14 cellular contexts compared by ENCODE assay signal in the genomic region with DNA sequence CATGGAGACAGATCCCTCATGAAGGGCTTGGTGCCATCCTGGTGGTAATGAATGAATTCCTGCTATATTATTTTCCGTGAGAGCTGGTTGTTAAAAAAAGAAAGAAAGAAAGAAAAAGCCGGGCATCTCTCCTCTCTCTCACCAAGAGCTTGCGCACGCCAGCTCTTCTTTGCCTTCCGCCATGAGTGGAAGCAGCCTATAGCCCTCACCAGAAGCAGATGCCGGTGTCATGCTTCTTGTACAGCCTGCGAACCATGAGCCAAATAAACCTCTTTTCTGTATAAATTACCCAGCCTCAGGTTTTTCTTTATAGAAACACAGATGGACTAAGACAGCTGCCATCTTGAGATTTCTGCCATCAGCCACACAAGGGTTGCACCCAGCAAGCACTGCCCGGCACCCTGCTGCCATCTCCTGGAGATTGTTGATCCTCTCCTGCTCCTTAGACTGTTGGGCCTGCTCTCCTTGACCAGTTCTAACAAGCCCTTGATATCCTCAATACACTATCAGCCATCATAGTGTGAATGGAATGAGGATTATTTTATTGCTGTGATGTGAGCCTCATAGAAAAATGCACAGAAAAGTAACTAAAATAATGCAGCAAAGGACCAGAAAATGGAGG. TPM values are rescaled to one million over a fixed set of nuclear protein-coding genes. Genes with fewer than 3 reads are reported as not detected.
DNase-seq lines count a peak whose midpoint lies in the region; TF ChIP-seq lines count a peak whose summit lies in the region.
"Had no signal": no experiment of that assay in that cellular context is flagged by ENCODE, and none has a peak within 500 bp of the region (broad histone marks: within the 10 kb centered on the region; RNA-seq: fewer than 3 reads in every experiment).

No MANE protein-coding gene starts in this region.

- TF ChIP-seq CTCF in AG09319 (IDR thresholded peaks at IDR 0.05; ENCODE audit: low read depth, low read length), result peak; percentile 29
- TF ChIP-seq CTCF in GM12873 (IDR thresholded peaks at IDR 0.05; ENCODE audit: insufficient read depth, low read depth, low read length, missing control alignments), result peak; percentile 44
- peak; percentile 28 for TF ChIP-seq CTCF in fibroblast of the aortic adventitia (IDR thresholded peaks at IDR 0.05; ENCODE audit: insufficient read depth, low read length)
- TF ChIP-seq CTCF in smooth muscle cell (IDR thresholded peaks at IDR 0.05; ENCODE audit: borderline replicate concordance, insufficient read depth, poor library complexity, severe bottlenecking), result no peak

- no peaks in the 10 kb centered on the region for H3K36me3 ChIP-seq in smooth muscle cell (ENCODE audit: low read depth)

- no peaks in the 10 kb centered on the region for H3K79me2 ChIP-seq in smooth muscle cell (ENCODE audit: low read depth)

- no peaks in the 10 kb centered on the region for H3K4me1 ChIP-seq in smooth muscle cell (ENCODE audit: low read depth)
- H3K4me1 ChIP-seq: psoas muscle had no signal

- H3K27ac ChIP-seq in smooth muscle cell (ENCODE audit: low read depth), result no peak overlapping the region
- H3K27ac ChIP-seq: psoas muscle had no signal

- H3K27me3 ChIP-seq in smooth muscle cell (ENCODE audit: low read depth), result peaks cover 15% of the 10 kb centered on the region

- H3K4me3 ChIP-seq in fibroblast of the aortic adventitia (ENCODE audit: low read depth, low read length) (no peak overlapping the region), smooth muscle cell (no peak overlapping the region)
- H3K4me3 ChIP-seq: psoas muscle had no signal

- no peaks in the 10 kb centered on the region for H3K9me3 ChIP-seq in smooth muscle cell (replicated peaks; ENCODE audit: low read depth)
- H3K9me3 ChIP-seq: psoas muscle had no signal

- H4K20me1 ChIP-seq in smooth muscle cell (ENCODE audit: low read depth), result no peaks in the 10 kb centered on the region

- DNase-seq in AG09319 (ENCODE audit: extremely low read depth, low read depth), result no peak
- DNase-seq in OCI-M1 (lab: John Stamatoyannopoulos, UW), result peak; percentile 30
- DNase-seq in fibroblast of the aortic adventitia (ENCODE audit: low read depth), result no peak
- no peak for DNase-seq in NCI-H510A treated with DMSO at 0.1 percent for 48 hours (lab: John Stamatoyannopoulos, UW)
- no peak for DNase-seq in smooth muscle cell (lab: John Stamatoyannopoulos, UW; ENCODE audit: unreplicated experiment)
- no peak for DNase-seq in NCI-H748 treated with DMSO at 0.1 percent for 48 hours (lab: John Stamatoyannopoulos, UW)
- no peak for DNase-seq in NCI-H1092 treated with DMSO at 0.1 percent for 48 hours (lab: John Stamatoyannopoulos, UW)
- DNase-seq: activated CD4-positive, CD25-positive, alpha-beta regulatory T cell; Kasumi-1; psoas muscle; stimulated activated naive CD4-positive, alpha-beta T cell treated with Interleukin-2 at 50 U/mL for 16 hours had no signal

- WGBS in smooth muscle cell (ENCODE audit: low lambda C conversion rate), result 93% methylated on average over 8 of the region's 8 CpGs

- H3K9ac ChIP-seq in smooth muscle cell (ENCODE audit: low read depth), result no peak overlapping the region

- H3K4me2 ChIP-seq in smooth muscle cell, result no peak overlapping the region

- H3F3A ChIP-seq in smooth muscle cell (ENCODE audit: low read depth), result no peaks in the 10 kb centered on the region

- H2AFZ ChIP-seq in smooth muscle cell (ENCODE audit: low read depth), result no peak overlapping the region

RNA-seq across cellular contexts. Expression of a gene that starts 3.5 kb away (rescaled TPM):
- total RNA-seq in fibroblast of the aortic adventitia (ENCODE audit: low replicate concordance) (not detected in 2 replicates), smooth muscle cell (0.18 TPM in 1 of 2 replicates, not detected in the other)
- polyA plus RNA-seq in smooth muscle cell, result 0.16 and 0.26 TPM in 2 replicates
- total RNA-seq: astrocyte, psoas muscle had no signal
- polyA plus RNA-seq: psoas muscle had no signal

RNA-seq across cellular contexts. Expression of a gene that starts 30.8 kb away (rescaled TPM):
- not detected in 2 replicates for total RNA-seq in fibroblast of the aortic adventitia (ENCODE audit: low replicate concordance)
- 1.9 TPM in 1 of 2 replicates, not detected in the other for total RNA-seq in smooth muscle cell
- not detected in 2 replicates for polyA plus RNA-seq in smooth muscle cell
- total RNA-seq: astrocyte, H1, psoas muscle had no signal
- polyA plus RNA-seq: psoas muscle had no signal

RNA-seq across cellular contexts. Expression of a gene that starts 38.8 kb away (rescaled TPM):
- total RNA-seq in fibroblast of the aortic adventitia (ENCODE audit: low replicate concordance) (44.0 and 44.6 TPM in 2 replicates), smooth muscle cell (103 and 115 TPM in 2 replicates)
- polyA plus RNA-seq in smooth muscle cell, result 136 and 138 TPM in 2 replicates

RNA-seq across cellular contexts. Expression of a gene that starts 42.2 kb away (rescaled TPM):
- total RNA-seq in fibroblast of the aortic adventitia (ENCODE audit: low replicate concordance) (2.9 and 17.5 TPM in 2 replicates), smooth muscle cell (12.2 and 15.2 TPM in 2 replicates)
- 15.5 and 19.5 TPM in 2 replicates for polyA plus RNA-seq in smooth muscle cell

RNA-seq across cellular contexts. Expression of a gene that starts 56.5 kb away (rescaled TPM):
- total RNA-seq in fibroblast of the aortic adventitia (ENCODE audit: low replicate concordance), result not detected in 2 replicates
- not detected in 2 replicates for total RNA-seq in smooth muscle cell
- not detected in 2 replicates for polyA plus RNA-seq in smooth muscle cell
- total RNA-seq: astrocyte, psoas muscle had no signal
- polyA plus RNA-seq: psoas muscle had no signal
